In genomic region chrX:125694171-125694570, GRCh38 we compare ENCODE assay signal across 8 cellular contexts.
"Had no signal": no experiment of that assay in that cellular context is flagged by ENCODE, and none has a peak within 500 bp of the region (broad histone marks: within the 10 kb centered on the region; RNA-seq: fewer than 3 reads in every experiment).

No MANE protein-coding gene starts in this region.

- H3K4me3 ChIP-seq: GM23248 had no signal

- ATAC-seq: HepG2 had no signal

- DNase-seq: GM23248, GOT3, H9, HCEC 1CT, KBM-7 had no signal

- FAIRE-seq: H54, HepG2 had no signal

- H2AFZ ChIP-seq: GM23248 had no signal

- H3K27ac ChIP-seq: GM23248, HL-60 had no signal
